Comparison of ENCODE assay signal across 38 cellular contexts in the genomic region with DNA sequence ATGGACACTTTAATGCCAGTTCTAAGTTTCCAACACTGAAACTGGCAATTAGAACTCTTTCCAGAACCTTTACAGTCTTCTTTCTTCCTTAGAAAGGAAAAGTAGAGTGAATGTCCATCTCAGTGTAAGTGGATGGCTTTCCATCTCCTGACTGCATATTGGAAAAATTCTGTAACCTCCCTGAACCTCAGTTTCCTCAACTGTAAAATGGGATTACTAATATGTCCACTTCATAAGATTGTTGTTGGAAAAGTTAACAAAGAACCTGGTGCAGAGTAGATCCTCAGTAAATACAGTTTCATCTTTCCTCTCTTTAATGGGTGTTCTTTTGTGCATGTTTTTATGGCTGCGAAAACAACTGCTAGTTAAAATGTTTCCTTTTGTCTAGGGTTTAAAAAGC. TPM values are rescaled to one million over a fixed set of nuclear protein-coding genes. Genes with fewer than 3 reads are reported as not detected.
"Had no signal": no experiment of that assay in that cellular context is flagged by ENCODE, and none has a peak within 500 bp of the region (broad histone marks: within the 10 kb centered on the region; RNA-seq: fewer than 3 reads in every experiment).

No MANE protein-coding gene starts in this region.

- H3K4me3 ChIP-seq: MG63, PC-9 had no signal

- ATAC-seq: activated CD8-positive, alpha-beta memory T cell treated with anti-CD3 and anti-CD28 coated beads, Interleukin-2, amount 10 ng/mL, durations not matched to agents 7 days and 5 days; activated naive CD8-positive, alpha-beta T cell treated with anti-CD3 and anti-CD28 coated beads, Interleukin-2, amount 50 U/mL, for 24 hours; Right ventricle myocardium inferior; SK-N-SH treated with all-trans-retinoic acid at 6 μM for 48 hours; T-cell; T-helper 17 cell had no signal

- H3K27ac Mint-ChIP-seq: activated CD4-positive, alpha-beta memory T cell treated with anti-CD3 and anti-CD28 coated beads, Interleukin-2, amount 10 ng/mL, durations not matched to agents 7 days and 5 days; activated CD8-positive, alpha-beta memory T cell treated with anti-CD3 and anti-CD28 coated beads, Interleukin-2, amount 10 ng/mL, durations not matched to agents 7 days and 5 days; activated naive CD4-positive, alpha-beta T cell treated with anti-CD3 and anti-CD28 coated beads, Interleukin-2, amount 10 ng/mL, durations not matched to agents 7 days and 5 days; activated naive CD8-positive, alpha-beta T cell; activated naive CD8-positive, alpha-beta T cell treated with anti-CD3 and anti-CD28 coated beads, Interleukin-2, amount 50 U/mL, for 24 hours; T-cell; T-helper 17 cell had no signal

- DNase-seq: activated CD4-positive, alpha-beta memory T cell treated with anti-CD3 and anti-CD28 coated beads, Interleukin-2, amount 10 ng/mL, durations not matched to agents 7 days and 5 days; activated CD4-positive, alpha-beta T cell treated with anti-CD3 and anti-CD28 coated beads for 1 hour; activated CD4-positive, alpha-beta T cell treated with anti-CD3 and anti-CD28 coated beads for 48 hours; activated CD4-positive, CD25-positive, alpha-beta regulatory T cell; activated CD8-positive, alpha-beta memory T cell treated with anti-CD3 and anti-CD28 coated beads for 24 hours; activated CD8-positive, alpha-beta memory T cell treated with anti-CD3 and anti-CD28 coated beads, Interleukin-2, amount 10 ng/mL, durations not matched to agents 7 days and 5 days; activated CD8-positive, alpha-beta memory T cell treated with anti-CD3 and anti-CD28 coated beads, Interleukin-2, amount 50 U/mL, for 48 hours; activated effector memory CD4-positive, alpha-beta T cell treated with Interleukin-2 at 50 U/mL for 16 hours; activated naive CD4-positive, alpha-beta T cell treated with anti-CD3 and anti-CD28 coated beads, Interleukin-2, amount 10 ng/mL, durations not matched to agents 7 days and 5 days; activated naive CD8-positive, alpha-beta T cell treated with anti-CD3 and anti-CD28 coated beads, Interleukin-2, amount 50 U/mL, for 24 hours; activated T-cell treated with anti-CD3 and anti-CD28 coated beads, Interleukin-2, amount 50 U/mL, for 48 hours; anterior cingulate cortex; caudate nucleus; Kasumi-1; KBM-7; MG63; NCI-H1048; NCI-H1105 treated with DMSO at 0.1 percent for 48 hours; NCI-H1436; NCI-H1694; NCI-H2029; NCI-H510A; NCI-H526; NCI-H748 treated with DMSO at 0.1 percent for 48 hours; PC-9; SIG-M5; T-cell; T-helper 17 cell; T-helper 9 cell; WERI-Rb-1 had no signal

- H3K4me3 Mint-ChIP-seq: activated CD4-positive, alpha-beta memory T cell treated with anti-CD3 and anti-CD28 coated beads, Interleukin-2, amount 10 ng/mL, durations not matched to agents 7 days and 5 days; activated CD8-positive, alpha-beta memory T cell treated with anti-CD3 and anti-CD28 coated beads, Interleukin-2, amount 10 ng/mL, durations not matched to agents 7 days and 5 days; activated naive CD4-positive, alpha-beta T cell treated with anti-CD3 and anti-CD28 coated beads, Interleukin-2, amount 10 ng/mL, durations not matched to agents 7 days and 5 days; activated naive CD8-positive, alpha-beta T cell; activated naive CD8-positive, alpha-beta T cell treated with anti-CD3 and anti-CD28 coated beads, Interleukin-2, amount 50 U/mL, for 24 hours; T-cell; T-helper 17 cell had no signal

- H3K9me3 ChIP-seq: MG63 had no signal

- H3K36me3 ChIP-seq: MG63 had no signal

- FAIRE-seq: bronchial epithelial cell, RCC 7860 had no signal

- H3K36me3 Mint-ChIP-seq: activated CD8-positive, alpha-beta memory T cell treated with anti-CD3 and anti-CD28 coated beads, Interleukin-2, amount 10 ng/mL, durations not matched to agents 7 days and 5 days; activated naive CD4-positive, alpha-beta T cell treated with anti-CD3 and anti-CD28 coated beads, Interleukin-2, amount 10 ng/mL, durations not matched to agents 7 days and 5 days; activated naive CD8-positive, alpha-beta T cell; T-cell had no signal

- H3K9me3 Mint-ChIP-seq: activated CD4-positive, alpha-beta memory T cell treated with anti-CD3 and anti-CD28 coated beads, Interleukin-2, amount 10 ng/mL, durations not matched to agents 7 days and 5 days; activated naive CD4-positive, alpha-beta T cell treated with anti-CD3 and anti-CD28 coated beads, Interleukin-2, amount 10 ng/mL, durations not matched to agents 7 days and 5 days; activated naive CD8-positive, alpha-beta T cell treated with anti-CD3 and anti-CD28 coated beads, Interleukin-2, amount 50 U/mL, for 24 hours; brain; T-cell had no signal

- H2AFZ ChIP-seq: PC-9 had no signal

- H3K27ac ChIP-seq: PC-9, RWPE1, WERI-Rb-1 had no signal

- H3K4me1 Mint-ChIP-seq: activated naive CD4-positive, alpha-beta T cell treated with anti-CD3 and anti-CD28 coated beads, Interleukin-2, amount 10 ng/mL, durations not matched to agents 7 days and 5 days; activated naive CD8-positive, alpha-beta T cell treated with anti-CD3 and anti-CD28 coated beads, Interleukin-2, amount 50 U/mL, for 24 hours; T-helper 17 cell had no signal

- H3K4me2 ChIP-seq: PC-9 had no signal

RNA-seq across cellular contexts. Expression of a gene that starts 2.6 kb away (rescaled TPM):
- total RNA-seq: OCI-LY7, PC-9, T-helper 17 cell had no signal
